Comparison of ENCODE assay signal across 8 cellular contexts in genomic region chr5:134873987-134874830, GRCh38.
DNase-seq lines count a peak whose midpoint lies in the region; ATAC-seq and TF ChIP-seq lines count a peak whose summit lies in the region.

TSS of gene TXNDC15 (plus strand) at chr5:134874371. CDS start at chr5:134874428, 57 bp downstream.

- ATAC-seq in GM21619 (IDR thresholded peaks at IDR 0.05; ENCODE audit: unreplicated experiment) (peak; percentile 84), RWPE2 (ENCODE audit: low read depth) (peak; percentile 86)
- ATAC-seq in stimulated activated naive CD8-positive, alpha-beta T cell treated with anti-CD3 and anti-CD28 coated beads, Interleukin-15, amount 100 ng/mL, for 72 hours, result peak; percentile 87

- peaks cover 10% of the 10 kb centered on the region for H3K27me3 Mint-ChIP-seq in nephron progenitor cell (ENCODE audit: low read depth, poor library complexity)
- no peaks in the 10 kb centered on the region for H3K27me3 Mint-ChIP-seq in stimulated activated naive CD8-positive, alpha-beta T cell treated with anti-CD3 and anti-CD28 coated beads, Interleukin-15, amount 100 ng/mL, for 72 hours

- H3K4me3 Mint-ChIP-seq in nephron progenitor cell, result peak within 1 kb of the TSS; percentile 94
- H3K4me3 Mint-ChIP-seq in stimulated activated naive CD8-positive, alpha-beta T cell treated with anti-CD3 and anti-CD28 coated beads, Interleukin-15, amount 100 ng/mL, for 72 hours, result peak within 1 kb of the TSS; percentile 97 to 99

- H3K27ac Mint-ChIP-seq in nephron progenitor cell, result peak within 1 kb of the TSS; percentile 96
- H3K27ac Mint-ChIP-seq in stimulated activated naive CD8-positive, alpha-beta T cell treated with anti-CD3 and anti-CD28 coated beads, Interleukin-15, amount 100 ng/mL, for 72 hours, result peak within 1 kb of the TSS; percentile 99 to 100

- no peaks in the 10 kb centered on the region for H3K27me3 ChIP-seq in RWPE2 (ENCODE audit: insufficient read depth, poor library complexity, severe bottlenecking)

- peak within 1 kb of the TSS; percentile 67 for H3K4me3 ChIP-seq in RWPE2 (ENCODE audit: severe bottlenecking)

- no peaks in the 10 kb centered on the region for H3K9me3 Mint-ChIP-seq in nephron progenitor cell
- no peaks in the 10 kb centered on the region for H3K9me3 Mint-ChIP-seq in stimulated activated naive CD8-positive, alpha-beta T cell treated with anti-CD3 and anti-CD28 coated beads, Interleukin-15, amount 100 ng/mL, for 72 hours

- no peak for TF ChIP-seq CTCF in RWPE2 (IDR thresholded peaks at IDR 0.05; ENCODE audit: poor library complexity, severe bottlenecking)
- TF ChIP-seq CTCF in nephron progenitor cell (IDR thresholded peaks at IDR 0.05), result no peak

- H3K36me3 Mint-ChIP-seq in nephron progenitor cell (ENCODE audit: low read depth), result peaks cover 11% of the 10 kb centered on the region

- 0 out of 2 replicates have a peak, but pooled peaks cover 5% of the 10 kb centered on the region for H3K36me3 ChIP-seq in RWPE2 (ENCODE audit: low read depth)

- peaks cover 27% of the 10 kb centered on the region for H3K4me1 Mint-ChIP-seq in nephron progenitor cell
- peaks cover 47% of the 10 kb centered on the region for H3K4me1 Mint-ChIP-seq in stimulated activated naive CD8-positive, alpha-beta T cell treated with anti-CD3 and anti-CD28 coated beads, Interleukin-15, amount 100 ng/mL, for 72 hours

- H3K4me1 ChIP-seq in RWPE2 (ENCODE audit: insufficient read depth, poor library complexity, severe bottlenecking), result peaks cover 5% of the 10 kb centered on the region

- H3K27ac ChIP-seq in RWPE2 (ENCODE audit: poor library complexity, severe bottlenecking), result peak within 1 kb of the TSS; percentile 80

- DNase-seq in DMS53 treated with DMSO at 0.1 percent for 48 hours (lab: John Stamatoyannopoulos, UW; ENCODE audit: unreplicated experiment), result peak; percentile 75
- peak; percentile 86 for DNase-seq in KBM-7
- peak; percentile 84 for DNase-seq in RWPE2 (ENCODE audit: low spot score)
- peak; percentile 78 for DNase-seq in activated effector memory CD4-positive, alpha-beta T cell treated with Interleukin-2 at 50 U/mL for 16 hours
- DNase-seq in fibroblast of the conjunctiva (ENCODE audit: low read depth), result peak; percentile 75
- peak; percentile 84 for DNase-seq in nephron progenitor cell
- peak; percentile 79 to 87 for DNase-seq in stimulated activated naive CD8-positive, alpha-beta T cell treated with anti-CD3 and anti-CD28 coated beads, Interleukin-15, amount 100 ng/mL, for 72 hours

- in situ Hi-C loops in KBM-7 (cut with MboI; ENCODE audit: low pct_unique_long_range_greater_than_20kb, low sequenced_read_pairs), result no loop called here

- no peaks in the 10 kb centered on the region for H3K9me3 ChIP-seq in RWPE2 (ENCODE audit: severe bottlenecking)

Comparison
In these comparisons a context has a peak if more than half of its experiments do, and no peak if none do; other contexts are left out.
1. Peak in every context shown above with its lines: DNase-seq, ATAC-seq, H3K4me3 ChIP-seq and H3K27ac ChIP-seq.